9 cellular contexts compared by ENCODE assay signal in genomic region chr1:1347026-1347595, GRCh38. TPM values are rescaled to one million over a fixed set of nuclear protein-coding genes. Genes with fewer than 3 reads are reported as not detected.
DNase-seq lines count a peak whose midpoint lies in the region; ATAC-seq and TF ChIP-seq lines count a peak whose summit lies in the region.
"Had no signal": no experiment of that assay in that cellular context is flagged by ENCODE, and none has a peak within 500 bp of the region (broad histone marks: within the 10 kb centered on the region; RNA-seq: fewer than 3 reads in every experiment).

No MANE protein-coding gene starts in this region.

- WGBS in psoas muscle, 3 donors: 43 to 58% (median 47%) methylated on average over 9 to 10 of the region's 10 CpGs

- peaks cover 53% of the 10 kb centered on the region for H3K79me2 ChIP-seq in DND-41 (ENCODE audit: insufficient read depth, low read length)

- H3K4me3 ChIP-seq in DND-41 (ENCODE audit: low read depth in 1 of 2, low read length in 2 of 2) (peak overlapping the region in 1 of 2 experiments; percentile 96; a peak in 2 of 4 replicates), fibroblast of pulmonary artery (replicated peaks; ENCODE audit: low read depth, low read length) (peak overlapping the region; percentile 66), psoas muscle (peak overlapping the region; percentile 73), mucosa of descending colon (no peak overlapping the region)

- no peaks in the 10 kb centered on the region for H3K9me3 ChIP-seq in DND-41 (ENCODE audit: insufficient read depth, low read length, severe bottlenecking)
- no peaks in the 10 kb centered on the region for H3K9me3 ChIP-seq in psoas muscle
- no peaks in the 10 kb centered on the region for H3K9me3 ChIP-seq in mucosa of descending colon

- H3K4me2 ChIP-seq in DND-41 (ENCODE audit: insufficient read depth, low read length): peak overlapping the region; percentile 84

- H3K4me1 ChIP-seq in DND-41 (ENCODE audit: insufficient read depth, low read length) (peaks cover 33% of the 10 kb centered on the region), psoas muscle (peaks cover 60% of the 10 kb centered on the region), mucosa of descending colon (ENCODE audit: low read depth) (peaks cover 29% of the 10 kb centered on the region)

- TF ChIP-seq CTCF in DND-41 (IDR thresholded peaks at IDR 0.05; ENCODE audit: borderline replicate concordance, extremely low read depth, low read length, poor library complexity, severe bottlenecking) (no peak), VCaP (conservative IDR thresholded peaks at IDR 0.05) (no peak), fibroblast of pulmonary artery (IDR thresholded peaks at IDR 0.05; ENCODE audit: low read length, missing control alignments) (no peak), psoas muscle (IDR thresholded peaks at IDR 0.05) (no peak), mucosa of descending colon (IDR thresholded peaks at IDR 0.05) (no peak)

- intact Hi-C loops in psoas muscle (cut with DNase I) (loop anchor here in 1 of 2 donors (1.0 to 5.0 kb wide), 2 partner anchors 40 to 158 kb away; partner anchors contain the start of genes ACAP3 and PUSL1), mucosa of descending colon (cut with DNase I, micrococcal nuclease) (no loop called here)

- H3K27ac ChIP-seq in DND-41 (ENCODE audit: low read length): no peak overlapping the region
- peak overlapping the region; percentile 93 for H3K27ac ChIP-seq in VCaP
- peak overlapping the region; percentile 97 for H3K27ac ChIP-seq in psoas muscle
- H3K27ac ChIP-seq: SK-N-MC had no signal

- DNase-seq in DND-41 (no peak), fibroblast of pulmonary artery (ENCODE audit: low read depth) (no peak), psoas muscle (no peak), mucosa of descending colon (no peak)

- H3K9ac ChIP-seq in DND-41 (ENCODE audit: low read depth, low read length): peak overlapping the region; percentile 82

- peaks cover 1% of the 10 kb centered on the region for H3K36me3 ChIP-seq in DND-41 (ENCODE audit: insufficient read depth, low read length)
- no peaks in the 10 kb centered on the region for H3K36me3 ChIP-seq in psoas muscle (ENCODE audit: insufficient read depth in 1 of 2, low read depth in 1 of 2)
- no peaks in the 10 kb centered on the region for H3K36me3 ChIP-seq in mucosa of descending colon (ENCODE audit: low read depth)

- H2AFZ ChIP-seq in DND-41 (ENCODE audit: low read depth, low read length): no peak overlapping the region

- peaks cover 71% of the 10 kb centered on the region for H4K20me1 ChIP-seq in DND-41 (ENCODE audit: insufficient read depth, low read length)

- ATAC-seq in DND-41 (ENCODE audit: insufficient read depth, low read depth) (no peak), psoas muscle (no peak), mucosa of descending colon (no peak), GM18870 (IDR thresholded peaks at IDR 0.05; ENCODE audit: unreplicated experiment) (no peak), GM19455 (IDR thresholded peaks at IDR 0.05; ENCODE audit: unreplicated experiment) (no peak), HG03139 (IDR thresholded peaks at IDR 0.05; ENCODE audit: unreplicated experiment) (no peak)

- H3K27me3 ChIP-seq in DND-41 (ENCODE audit: insufficient read depth, low read length, poor library complexity): no peaks in the 10 kb centered on the region
- no peaks in the 10 kb centered on the region for H3K27me3 ChIP-seq in psoas muscle (ENCODE audit: insufficient read depth in 3 of 3, low read length in 2 of 3)

RNA-seq across cellular contexts. Expression of gene DVL1, which starts 2.1 kb away (rescaled TPM):
- total RNA-seq in psoas muscle (100 to 1,000 TPM; 162 to 215 (median 210) TPM), mucosa of descending colon (10 to 100 TPM; 51.7 to 95.3 (median 73.1) TPM)
- 100 to 1,000 TPM; 183 to 209 (median 206) TPM for polyA plus RNA-seq in psoas muscle

RNA-seq across cellular contexts. Expression of gene MXRA8, which starts 11.2 kb away (rescaled TPM):
- total RNA-seq in psoas muscle: 10 to 100 TPM in 3 of 4 donors, 1 to 10 TPM in 1; 7.2 to 24.3 (median 13.5) TPM
- 10 to 100 TPM in 2 of 3 donors, 1 to 10 TPM in 1; 9.8 to 16.9 (median 10.1) TPM for polyA plus RNA-seq in psoas muscle
- 10 to 100 TPM in 2 of 3 donors, 1 to 10 TPM in 1; 6.8 to 62.1 (median 20.8) TPM for total RNA-seq in mucosa of descending colon

RNA-seq across cellular contexts. Expression of gene TAS1R3, which starts 16.0 kb away (rescaled TPM):
- total RNA-seq in psoas muscle (under 1 TPM in 3 of 4 donors, not detected in 1; 0.06 to 0.10 (median 0.06) TPM), mucosa of descending colon (1 to 10 TPM in 1 of 3 donors, under 1 TPM in 2; 0.57 to 1.1 (median 0.96) TPM)
- polyA plus RNA-seq in psoas muscle: under 1 TPM; 0.08 to 0.25 (median 0.18) TPM

RNA-seq across cellular contexts. Expression of gene CPTP, which starts 22.5 kb away (rescaled TPM):
- total RNA-seq in psoas muscle (10 to 100 TPM; 18.2 to 39.5 (median 23.8) TPM), mucosa of descending colon (10 to 100 TPM; 41.2 to 77.9 (median 55.5) TPM)
- 10 to 100 TPM; 31.3 to 38.1 (median 33.4) TPM for polyA plus RNA-seq in psoas muscle

RNA-seq across cellular contexts. Expression of gene INTS11, which starts 22.7 kb away (rescaled TPM):
- total RNA-seq in psoas muscle (10 to 100 TPM; 55.6 to 80.8 (median 64.0) TPM), mucosa of descending colon (100 to 1,000 TPM in 1 of 3 donors, 10 to 100 TPM in 2; 89.9 to 127 (median 95.5) TPM)
- 10 to 100 TPM; 71.2 to 72.7 (median 71.8) TPM for polyA plus RNA-seq in psoas muscle
